In genomic region chr19:10292789-10293636, GRCh38 we compare ENCODE assay signal across 8 cellular contexts. TPM values are rescaled to one million over a fixed set of nuclear protein-coding genes. Genes with fewer than 3 reads are reported as not detected.
DNase-seq lines count a peak whose midpoint lies in the region; ATAC-seq and TF ChIP-seq lines count a peak whose summit lies in the region.

No MANE protein-coding gene starts in this region.

- ATAC-seq in GM18907 (IDR thresholded peaks at IDR 0.05; ENCODE audit: unreplicated experiment) (no peak), GM18867 (IDR thresholded peaks at IDR 0.05; ENCODE audit: unreplicated experiment) (no peak), HG03521 (IDR thresholded peaks at IDR 0.05; ENCODE audit: unreplicated experiment) (no peak), HG02840 (IDR thresholded peaks at IDR 0.05; ENCODE audit: low FRiP score, unreplicated experiment) (no peak)

- peak overlapping the region; percentile 20 for H2AFZ ChIP-seq in parathyroid adenoma

- no peaks in the 10 kb centered on the region for H4K20me1 ChIP-seq in DOHH2 (ENCODE audit: control insufficient read depth, insufficient read depth, low read depth, low read length)

- H3K9me2 ChIP-seq in DOHH2 (replicated peaks; ENCODE audit: control insufficient read depth, low read length) = no peaks in the 10 kb centered on the region

- H3K4me2 ChIP-seq in DOHH2 (ENCODE audit: low read length) (peak overlapping the region; percentile 95), parathyroid adenoma (ENCODE audit: low read length) (peak overlapping the region; percentile 22)

- H3K4me1 ChIP-seq in DOHH2 (ENCODE audit: control insufficient read depth, low read length) (peaks cover 60% of the 10 kb centered on the region), NT2/D1 (ENCODE audit: insufficient read depth, insufficient read length) (peaks cover 49% of the 10 kb centered on the region), parathyroid adenoma (peaks cover 12% of the 10 kb centered on the region)

- H3K9ac ChIP-seq in NT2/D1 (ENCODE audit: insufficient read length, low read depth) (peak overlapping the region; percentile 51), parathyroid adenoma (no peak overlapping the region)

- H3F3A ChIP-seq in DOHH2 (ENCODE audit: control insufficient read depth, insufficient read depth) = no peaks in the 10 kb centered on the region

- H3K36me3 ChIP-seq in DOHH2 (ENCODE audit: control insufficient read depth, low read length) = no peaks in the 10 kb centered on the region; the same call in 1 of the 2 replicates
- no peaks in the 10 kb centered on the region for H3K36me3 ChIP-seq in NT2/D1 (ENCODE audit: insufficient read depth, insufficient read length, low read length)
- H3K36me3 ChIP-seq in parathyroid adenoma (ENCODE audit: control insufficient read depth, insufficient read depth, low read length) = no peaks in the 10 kb centered on the region

- no peaks in the 10 kb centered on the region for H3K79me2 ChIP-seq in DOHH2 (ENCODE audit: control insufficient read depth, low read length)
- H3K79me2 ChIP-seq in parathyroid adenoma = no peaks in the 10 kb centered on the region

- H3K9me3 ChIP-seq in DOHH2 (ENCODE audit: control insufficient read depth, insufficient read depth, low read length) (no peaks in the 10 kb centered on the region), NT2/D1 (ENCODE audit: insufficient read depth, low read length) (no peaks in the 10 kb centered on the region), parathyroid adenoma (ENCODE audit: control insufficient read depth, low read length) (no peaks in the 10 kb centered on the region)

- H3K27ac ChIP-seq in DOHH2 (ENCODE audit: low read depth, low read length) (no peak overlapping the region), parathyroid adenoma (no peak overlapping the region)

- peak overlapping the region; percentile 81 for H3K4me3 ChIP-seq in DOHH2 (ENCODE audit: low read length)
- H3K4me3 ChIP-seq in NT2/D1 (ENCODE audit: insufficient read length, low read depth) = peak overlapping the region; percentile 35
- peak overlapping the region; percentile 43 for H3K4me3 ChIP-seq in epithelial cell of proximal tubule (ENCODE audit: low read depth, low read length)
- peak overlapping the region; percentile 34 for H3K4me3 ChIP-seq in parathyroid adenoma (ENCODE audit: low read depth, low read length)

- TF ChIP-seq CTCF in DOHH2 (IDR thresholded peaks at IDR 0.05; ENCODE audit: low read depth, low read length, poor library complexity, severe bottlenecking) = no peak
- TF ChIP-seq CTCF in epithelial cell of proximal tubule (conservative IDR thresholded peaks at IDR 0.05; ENCODE audit: low read depth, low read length) = no peak
- no peak for TF ChIP-seq CTCF in parathyroid adenoma (IDR thresholded peaks at IDR 0.05)

- no peak for DNase-seq in NT2/D1 (ENCODE audit: low read depth, low spot score)
- DNase-seq in epithelial cell of proximal tubule (ENCODE audit: low read depth) = no peak

- H3K27me3 ChIP-seq in DOHH2 (ENCODE audit: control insufficient read depth, low read length) (peaks cover 27% of the 10 kb centered on the region), NT2/D1 (ENCODE audit: insufficient read depth, insufficient read length) (peaks cover 88% of the 10 kb centered on the region), parathyroid adenoma (ENCODE audit: control insufficient read depth, insufficient read depth, low read length) (peaks cover 11% of the 10 kb centered on the region)

RNA-seq across cellular contexts. Expression of gene ICAM5, which starts 3.3 kb away (rescaled TPM):
- 0.14 TPM in 1 of 2 replicates, not detected in the other for total RNA-seq in epithelial cell of proximal tubule

RNA-seq across cellular contexts. Expression of gene ICAM4, which starts 6.3 kb away (rescaled TPM):
- total RNA-seq in epithelial cell of proximal tubule = not detected in 2 replicates

RNA-seq across cellular contexts. Expression of gene ZGLP1, which starts 16.6 kb away (rescaled TPM):
- total RNA-seq in epithelial cell of proximal tubule = 0.35 and 2.4 TPM in 2 replicates

RNA-seq across cellular contexts. Expression of gene ICAM1, which starts 22.1 kb away (rescaled TPM):
- 17.1 and 36.3 TPM in 2 replicates for total RNA-seq in epithelial cell of proximal tubule

RNA-seq across cellular contexts. Expression of gene FDX2, which starts 22.8 kb away (rescaled TPM):
- total RNA-seq in epithelial cell of proximal tubule = 48.2 and 57.6 TPM in 2 replicates
